In genomic region chr7:111198255-111198654, GRCh38 we compare ENCODE assay signal across 2 cellular contexts.
TF ChIP-seq lines count a peak whose summit lies in the region.

No MANE protein-coding gene starts in this region.

TF ChIP-seq in HepG2, 621 proteins besides CTCF, POLR2A, EP300 and RAD21 (continued from another document):
- no peak for TF ChIP-seq ZBTB44 (CRISPR knock-in tag; IDR thresholded peaks at IDR 0.05)
- TF ChIP-seq SUZ12 (IDR thresholded peaks at IDR 0.05; ENCODE audit: low read depth, low read length), result no peak
- TF ChIP-seq KAT2B (IDR thresholded peaks at IDR 0.05; ENCODE audit: borderline replicate concordance, low read depth, low read length), result no peak
TF ChIP-seq in HepG2: peak in this region for 0.

TF ChIP-seq in SK-N-SH treated with all-trans-retinoic acid at 6 μM for 48 hours, 23 proteins besides CTCF, POLR2A, EP300 and RAD21 (continued from another document):
- TF ChIP-seq TSHZ2 (CRISPR knock-in tag; IDR thresholded peaks at IDR 0.05) (no peak), BACH2 (CRISPR knock-in tag; IDR thresholded peaks at IDR 0.05; ENCODE audit: borderline replicate concordance) (no peak), ZNF565 (CRISPR knock-in tag; conservative IDR thresholded peaks at IDR 0.05; ENCODE audit: low read depth) (no peak), ARNTL (CRISPR knock-in tag; IDR thresholded peaks at IDR 0.05; ENCODE audit: borderline replicate concordance, low read depth) (no peak), PATZ1 (CRISPR knock-in tag; IDR thresholded peaks at IDR 0.05; ENCODE audit: borderline replicate concordance) (no peak), ISL1 (CRISPR knock-in tag; IDR thresholded peaks at IDR 0.05) (peak; percentile 14; the same call in 1 of the 2 replicates), CSRNP3 (CRISPR knock-in tag; IDR thresholded peaks at IDR 0.05) (no peak), POU6F1 (CRISPR knock-in tag; IDR thresholded peaks at IDR 0.05; ENCODE audit: borderline replicate concordance, low read depth) (no peak), CSDC2 (CRISPR knock-in tag; IDR thresholded peaks at IDR 0.05) (no peak), RARB (CRISPR knock-in tag; IDR thresholded peaks at IDR 0.05) (0 out of 2 replicates have a peak, but pooled peaks have one; percentile 76)
